27 cellular contexts compared by ENCODE assay signal in genomic region chr6:19643713-19644112, GRCh38.
"Had no signal": no experiment of that assay in that cellular context is flagged by ENCODE, and none has a peak within 500 bp of the region (broad histone marks: within the 10 kb centered on the region; RNA-seq: fewer than 3 reads in every experiment).

No MANE protein-coding gene starts in this region.

- H3K9me3 ChIP-seq: esophagus squamous epithelium, gastrocnemius medialis, lower lobe of right lung had no signal

- H3K4me3 ChIP-seq: coronary artery, dorsolateral prefrontal cortex, esophagus squamous epithelium, gastrocnemius medialis, heart right ventricle, left lung, lower lobe of right lung had no signal

- FAIRE-seq: colon, endometrium, islet of Langerhans, keratinocyte had no signal

- ATAC-seq: esophagus mucosa, gastrocnemius medialis, heart right ventricle, left cardiac atrium, left lung, left ventricle myocardium superior, lower lobe of right lung had no signal

- H3K4me1 ChIP-seq: esophagus squamous epithelium, gastrocnemius medialis, heart right ventricle, left lung, lower lobe of right lung had no signal

- H3K4me3 Mint-ChIP-seq: memory B cell had no signal

- H3K4me1 Mint-ChIP-seq: memory B cell had no signal

- H3K36me3 Mint-ChIP-seq: memory B cell had no signal

- H3K27ac Mint-ChIP-seq: memory B cell had no signal

- H3K27me3 Mint-ChIP-seq: memory B cell had no signal

- H3K27me3 ChIP-seq: esophagus squamous epithelium, gastrocnemius medialis, heart right ventricle, left lung had no signal

- H3K27ac ChIP-seq: coronary artery, dorsolateral prefrontal cortex, epithelial cell of prostate, esophagus squamous epithelium, gastrocnemius medialis, heart right ventricle, left lung, lower lobe of right lung had no signal

- H3K36me3 ChIP-seq: esophagus squamous epithelium, gastrocnemius medialis, heart right ventricle, left lung, lower lobe of right lung had no signal

- DNase-seq: dermis blood vessel endothelial cell; dorsolateral prefrontal cortex; effector CD4-positive, alpha-beta T cell; effector memory CD4-positive, alpha-beta T cell; erythroblast; esophagus squamous epithelium; foreskin fibroblast; foreskin melanocyte; gastrocnemius medialis; glutamatergic neuron; head of caudate nucleus; heart right ventricle; hippocampal formation; left cardiac atrium; left lung; left ventricle myocardium superior; lower lobe of right lung; mesendoderm; midbrain had no signal
